In genomic region chr16:56161658-56162057, GRCh38 we compare ENCODE assay signal across 23 cellular contexts. TPM values are rescaled to one million over a fixed set of nuclear protein-coding genes. Genes with fewer than 3 reads are reported as not detected.
"Had no signal": no experiment of that assay in that cellular context is flagged by ENCODE, and none has a peak within 500 bp of the region (broad histone marks: within the 10 kb centered on the region; RNA-seq: fewer than 3 reads in every experiment).

No MANE protein-coding gene starts in this region.

- H3K27ac ChIP-seq: coronary artery, dorsolateral prefrontal cortex, esophagus muscularis mucosa, foreskin keratinocyte, gastroesophageal sphincter, hepatocyte, left lung, lower lobe of right lung had no signal

- DNase-seq: dermis blood vessel endothelial cell; dorsolateral prefrontal cortex; effector CD4-positive, alpha-beta T cell; effector memory CD4-positive, alpha-beta T cell; foreskin keratinocyte; heart left ventricle; hypothalamus; immature natural killer cell; islet precursor cell; kidney; kidney glomerular epithelial cell; left lung; lower lobe of right lung; mesenchymal stem cell; mucosa of descending colon; naive B cell had no signal

- ATAC-seq: foreskin keratinocyte, gastroesophageal sphincter, left lung, lower lobe of right lung, mucosa of descending colon had no signal

- H3K9me3 ChIP-seq: esophagus muscularis mucosa, gastroesophageal sphincter, heart left ventricle, left lung, lower lobe of right lung, mucosa of descending colon had no signal

- H3K27me3 ChIP-seq: dorsolateral prefrontal cortex, esophagus muscularis mucosa, foreskin keratinocyte, gastroesophageal sphincter, heart left ventricle, hepatocyte, left lung had no signal

- H3K4me3 ChIP-seq: coronary artery, dorsolateral prefrontal cortex, esophagus muscularis mucosa, gastroesophageal sphincter, heart left ventricle, hepatocyte, left lung, lower lobe of right lung, mucosa of descending colon had no signal

- H3K4me1 ChIP-seq: foreskin keratinocyte, gastroesophageal sphincter, left lung, lower lobe of right lung had no signal

RNA-seq across cellular contexts. Expression of gene GNAO1, which starts 29.6 kb away (rescaled TPM):
- total RNA-seq: dermis blood vessel endothelial cell, endothelial cell of umbilical vein, lung microvascular endothelial cell, myocyte had no signal
- polyA plus RNA-seq: endothelial cell of umbilical vein had no signal
